11 cellular contexts compared by ENCODE assay signal in the genomic region with DNA sequence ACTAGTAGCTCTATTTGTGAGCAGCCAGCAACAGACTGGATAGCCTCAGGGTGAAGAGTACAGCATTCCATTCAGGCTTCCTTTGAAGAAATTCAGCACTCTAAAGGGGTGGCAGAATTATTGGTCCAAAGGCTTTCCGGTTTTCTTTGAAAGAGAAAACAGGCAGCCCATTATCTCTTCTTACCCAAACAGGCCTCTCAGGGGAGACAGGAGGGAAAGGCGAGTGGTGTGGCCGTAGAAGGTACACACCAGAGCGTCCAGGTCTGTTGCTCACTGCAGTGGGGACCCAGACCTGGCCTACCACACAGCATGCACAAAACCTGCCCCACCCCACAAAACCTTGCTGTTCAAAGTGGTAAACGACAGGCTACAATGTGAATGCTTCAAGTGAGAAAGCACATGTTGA.
DNase-seq lines count a peak whose midpoint lies in the region; ATAC-seq and TF ChIP-seq lines count a peak whose summit lies in the region.
"Had no signal": no experiment of that assay in that cellular context is flagged by ENCODE, and none has a peak within 500 bp of the region (broad histone marks: within the 10 kb centered on the region; RNA-seq: fewer than 3 reads in every experiment).

No MANE protein-coding gene starts in this region.

- H4K12ac ChIP-seq in trophoblast cell (ENCODE audit: low read depth, low read length) = no peak overlapping the region

- H3K4me3 ChIP-seq in DOHH2 (ENCODE audit: low read length) = peak overlapping the region; percentile 60
- no peak overlapping the region for H3K4me3 ChIP-seq in trophoblast cell (ENCODE audit: low read depth, low read length)

- H3K9me3 ChIP-seq in DOHH2 (ENCODE audit: control insufficient read depth, insufficient read depth, low read length) = no peaks in the 10 kb centered on the region
- H3K9me3 ChIP-seq in trophoblast cell (ENCODE audit: insufficient read depth, low read depth, low read length) = no peaks in the 10 kb centered on the region

- no peak overlapping the region for H4K91ac ChIP-seq in trophoblast cell (ENCODE audit: low read depth, low read length)

- H3K27ac ChIP-seq in DOHH2 (ENCODE audit: low read depth, low read length) = peak overlapping the region; percentile 89
- peak overlapping the region; percentile 99 for H3K27ac ChIP-seq in trophoblast cell (ENCODE audit: low read depth, low read length)

- no peak overlapping the region for H2BK120ac ChIP-seq in trophoblast cell (ENCODE audit: insufficient read depth, low read length, poor library complexity)

- no peak overlapping the region for H2AK5ac ChIP-seq in trophoblast cell (ENCODE audit: low read length)

- WGBS in trophoblast cell (ENCODE audit: extremely low coverage, insufficient coverage, insufficient read length) = no CpG with 5 or more reads among the region's 5 CpGs

- no peak for TF ChIP-seq CTCF in DOHH2 (IDR thresholded peaks at IDR 0.05; ENCODE audit: low read depth, low read length, poor library complexity, severe bottlenecking)
- no peak for TF ChIP-seq CTCF in endothelial cell (IDR thresholded peaks at IDR 0.05; ENCODE audit: unreplicated experiment)

- H3K9me2 ChIP-seq in DOHH2 (replicated peaks; ENCODE audit: control insufficient read depth, low read length) = no peaks in the 10 kb centered on the region

- no peaks in the 10 kb centered on the region for H4K20me1 ChIP-seq in DOHH2 (ENCODE audit: control insufficient read depth, insufficient read depth, low read depth, low read length)

- H3K79me2 ChIP-seq in DOHH2 (ENCODE audit: control insufficient read depth, low read length) (peaks cover 97% of the 10 kb centered on the region), trophoblast cell (ENCODE audit: control insufficient read depth, insufficient read depth, low read length, poor library complexity) (peaks cover 2% of the 10 kb centered on the region)

- H2AFZ ChIP-seq in trophoblast cell (ENCODE audit: insufficient read depth, low read length, poor library complexity) = no peak overlapping the region

- H3K36me3 ChIP-seq in DOHH2 (ENCODE audit: control insufficient read depth, low read length) (no peaks in the 10 kb centered on the region; the same call in 1 of the 2 replicates), trophoblast cell (ENCODE audit: control insufficient read depth in 1 of 2, insufficient read depth in 2 of 2, low read length in 2 of 2) (no peaks in the 10 kb centered on the region)

- H3K4me1 Mint-ChIP-seq in endothelial cell (ENCODE audit: unreplicated experiment) = peaks cover 66% of the 10 kb centered on the region
- H3K4me1 Mint-ChIP-seq: CD4-positive, alpha-beta memory T cell had no signal

- peaks cover 28% of the 10 kb centered on the region for H3K79me1 ChIP-seq in trophoblast cell (ENCODE audit: low read length)

- H3K4me2 ChIP-seq in DOHH2 (ENCODE audit: low read length) (peak overlapping the region; percentile 86), trophoblast cell (ENCODE audit: low read length) (no peak overlapping the region)

- no peak overlapping the region for H3K18ac ChIP-seq in trophoblast cell (ENCODE audit: low read length)

- peaks cover 5% of the 10 kb centered on the region for H3K27me3 Mint-ChIP-seq in endothelial cell (ENCODE audit: unreplicated experiment)

- H3K4ac ChIP-seq in trophoblast cell (ENCODE audit: low read depth, low read length) = no peak overlapping the region

- DNase-seq in NCI-H526 treated with DMSO at 0.1 percent for 48 hours (lab: John Stamatoyannopoulos, UW) (peak; percentile 16), endothelial cell (ENCODE audit: low spot score) (no peak), trophoblast cell (peak; percentile 32 to 80), kidney tubule cell (ENCODE audit: low spot score) (no peak), cortex of kidney (lab: John Stamatoyannopoulos, UW) (no peak)
- DNase-seq in activated CD4-positive, alpha-beta T cell treated with anti-CD3 and anti-CD28 coated beads, Interleukin-2, amount 50 U/mL, for 48 hours = no peak
- DNase-seq: activated CD4-positive, alpha-beta T cell treated with anti-CD3 and anti-CD28 coated beads for 4 hours; CD4-positive, alpha-beta memory T cell; HCEC 1CT had no signal

- peaks cover 19% of the 10 kb centered on the region for H3F3A ChIP-seq in DOHH2 (ENCODE audit: control insufficient read depth, insufficient read depth)

- no peak overlapping the region for H2BK5ac ChIP-seq in trophoblast cell (ENCODE audit: low read depth, low read length, poor library complexity)

- H3K9me3 Mint-ChIP-seq in endothelial cell (ENCODE audit: unreplicated experiment) = no peaks in the 10 kb centered on the region
- H3K9me3 Mint-ChIP-seq: CD4-positive, alpha-beta memory T cell had no signal

- no peak overlapping the region for H3K4me3 Mint-ChIP-seq in endothelial cell (ENCODE audit: unreplicated experiment)
- H3K4me3 Mint-ChIP-seq: CD4-positive, alpha-beta memory T cell had no signal

- no peak overlapping the region for H2BK12ac ChIP-seq in trophoblast cell (ENCODE audit: low read length)

- no peak overlapping the region for H3K23ac ChIP-seq in trophoblast cell (ENCODE audit: low read length)

- H3K27ac Mint-ChIP-seq in endothelial cell (ENCODE audit: unreplicated experiment) = peak overlapping the region; percentile 61
- H3K27ac Mint-ChIP-seq: CD4-positive, alpha-beta memory T cell had no signal

- ATAC-seq in HG02852 (IDR thresholded peaks at IDR 0.05; ENCODE audit: unreplicated experiment) = no peak

- H3K36me3 Mint-ChIP-seq in endothelial cell (ENCODE audit: low read depth, unreplicated experiment) = no peaks in the 10 kb centered on the region
- H3K36me3 Mint-ChIP-seq: CD4-positive, alpha-beta memory T cell had no signal

- no peak overlapping the region for H4K8ac ChIP-seq in trophoblast cell (ENCODE audit: low read depth, low read length)

- no peak overlapping the region for H3K14ac ChIP-seq in trophoblast cell (ENCODE audit: low read length)

- H3K9ac ChIP-seq in trophoblast cell (ENCODE audit: low read length) = no peak overlapping the region

- H3K4me1 ChIP-seq in DOHH2 (ENCODE audit: control insufficient read depth, low read length) (peaks cover 90% of the 10 kb centered on the region), trophoblast cell (ENCODE audit: control insufficient read depth in 1 of 2, insufficient read depth in 2 of 2, low read length in 2 of 2) (peaks cover 21 to 31% of the 10 kb centered on the region in 2 experiments)

- H3K27me3 ChIP-seq in DOHH2 (ENCODE audit: control insufficient read depth, low read length) (no peaks in the 10 kb centered on the region), trophoblast cell (ENCODE audit: insufficient read depth, low read length) (no peaks in the 10 kb centered on the region)

Comparison
In these comparisons a context has a peak if more than half of its experiments do, and no peak if none do; other contexts are left out.
1. DNase-seq: peak in NCI-H526 treated with DMSO at 0.1 percent for 48 hours (single experiment) and trophoblast cell (2 of 2); none in endothelial cell (single experiment), kidney tubule cell (single experiment), cortex of kidney (single experiment) and activated CD4-positive, alpha-beta T cell treated with anti-CD3 and anti-CD28 coated beads, Interleukin-2, amount 50 U/mL, for 48 hours (0 of 2).